Comparison of ENCODE assay signal across 7 cellular contexts in the genomic region with DNA sequence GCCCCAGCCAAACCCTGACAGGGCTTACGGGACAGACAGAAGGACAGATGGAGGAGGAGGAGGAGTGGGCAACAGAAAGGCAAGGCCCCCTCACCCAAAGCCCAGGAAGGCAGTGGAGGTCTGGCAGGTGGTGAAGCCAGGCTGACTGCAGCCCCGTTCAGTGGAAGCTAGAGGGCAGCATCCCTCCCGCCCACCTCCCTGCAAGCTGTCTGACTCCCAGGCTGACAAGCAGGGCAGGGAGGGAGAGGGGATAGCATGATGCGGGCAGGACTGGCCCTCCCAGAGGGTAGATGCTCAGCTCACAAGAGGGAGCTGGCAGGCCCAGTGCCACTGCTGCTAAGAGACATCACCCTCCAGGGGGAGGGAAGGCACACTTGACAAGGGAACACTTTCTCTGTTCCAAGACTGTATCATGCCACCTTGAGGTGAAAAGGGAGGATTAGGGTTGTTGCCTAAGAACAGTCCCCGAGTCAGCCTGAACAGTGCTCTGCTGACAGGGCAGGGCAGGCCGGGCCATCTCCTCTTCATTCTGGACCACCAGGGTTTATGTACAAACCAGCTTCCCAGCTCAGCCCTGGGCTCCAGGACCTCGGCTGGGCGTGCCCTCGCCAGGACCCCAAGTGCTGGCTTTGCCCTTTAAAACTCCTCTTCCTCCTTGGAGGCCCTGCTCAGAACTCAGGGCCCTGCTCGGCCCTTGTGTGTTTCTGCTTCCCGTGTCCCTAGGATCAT.
DNase-seq lines count a peak whose midpoint lies in the region; ATAC-seq, FAIRE-seq and TF ChIP-seq lines count a peak whose summit lies in the region.

No MANE protein-coding gene starts in this region.

- no peak overlapping the region for H2BK20ac ChIP-seq in IMR-90 (ENCODE audit: low read depth, low read length)

- H3K36me3 Mint-ChIP-seq in T-cell (no peaks in the 10 kb centered on the region), brain (no peaks in the 10 kb centered on the region)

- H3K4me3 Mint-ChIP-seq in T-cell = no peak overlapping the region
- no peak overlapping the region for H3K4me3 Mint-ChIP-seq in brain

- H3K9ac ChIP-seq in IMR-90 (ENCODE audit: low read depth, low read length) (no peak overlapping the region), kidney (ENCODE audit: low read length in 2 of 2) (no peak overlapping the region)

- no peak overlapping the region for H3K14ac ChIP-seq in IMR-90 (replicated peaks; ENCODE audit: low read depth, low read length)

- peak; percentile 16 for DNase-seq in GM12864 (ENCODE audit: low read depth)
- peak; percentile 48 for DNase-seq in IMR-90
- peak in 31 of 34 experiments; percentile 19 to 61 (median 43) for DNase-seq in T-cell
- DNase-seq in kidney = peak; percentile 78
- DNase-seq in stimulated activated CD4-positive, alpha-beta T cell treated with anti-CD3 and anti-CD28 coated beads, Interleukin-4, amount 100 ng/mL, for 1 hour = peak; percentile 54

- CTCF ChIA-PET in IMR-90 (lab: Yijun Ruan, JAX) (interaction anchor here (0.6 to 1.6 kb wide), 6 partner anchors 10 to 70 kb away, joined by 3 to 6 read pairs (median 4); no protein-coding TSS in a partner anchor), T-cell (lab: Charles Lee) (interaction anchor here (0.6 to 2.6 kb wide), 11 partner anchors 18 to 254 kb away, joined by 3 to 7 read pairs (median 4); partner anchors contain the start of gene CSGALNACT2 (in 1 of the 2))

- BruUV-seq in IMR-90 (replicated peaks; lab: Mats Ljungman, UMichigan) = no TSS peak

- no peaks in the 10 kb centered on the region for H3K79me1 ChIP-seq in IMR-90 (ENCODE audit: low read depth in 1 of 2, low read length in 2 of 2)

- peak overlapping the region; percentile 27 to 44 for H3K27ac Mint-ChIP-seq in T-cell
- peak overlapping the region in 1 of 5 experiments; percentile 67 for H3K27ac Mint-ChIP-seq in brain

- no peaks in the 10 kb centered on the region for H3K27me3 Mint-ChIP-seq in T-cell
- H3K27me3 Mint-ChIP-seq in brain = peaks cover 6% of the 10 kb centered on the region

- no peak overlapping the region for H3K4ac ChIP-seq in IMR-90 (ENCODE audit: low read depth, low read length)

- H4K5ac ChIP-seq in IMR-90 (ENCODE audit: low read depth, low read length) = no peak overlapping the region

- H2BK120ac ChIP-seq in IMR-90 (ENCODE audit: low read depth, low read length) = no peak overlapping the region

- H2AK5ac ChIP-seq in IMR-90 (ENCODE audit: low read depth, low read length) = no peak overlapping the region

- dilution Hi-C loops in IMR-90 (cut with HindIII; ENCODE audit: low sequenced_read_pairs, unreplicated experiment) = no loop called here

- H3K9me3 Mint-ChIP-seq in T-cell (no peaks in the 10 kb centered on the region), brain (no peaks in the 10 kb centered on the region)

- no peaks in the 10 kb centered on the region; the same call in 1 of the 2 replicates for H4K20me1 ChIP-seq in IMR-90 (ENCODE audit: insufficient read depth, low read length)

- no peaks in the 10 kb centered on the region; the same call in 1 of the 2 replicates for H3K4me1 ChIP-seq in IMR-90 (ENCODE audit: control insufficient read depth, insufficient read depth, low read length)
- H3K4me1 ChIP-seq in kidney (ENCODE audit: control insufficient read depth in 1 of 2, insufficient read depth in 1 of 2, low read depth in 1 of 2, low read length in 2 of 2) = peaks cover 3 to 5% of the 10 kb centered on the region in 2 donors

- H3K4me3 ChIP-seq in GM12864 (ENCODE audit: low read depth, low read length) = no peak overlapping the region
- H3K4me3 ChIP-seq in IMR-90 (ENCODE audit: insufficient read depth, low read depth, low read length) = no peak overlapping the region
- H3K4me3 ChIP-seq in kidney (ENCODE audit: low read length in 2 of 2) = no peak overlapping the region

- no peak for FAIRE-seq in kidney (lab: Jason Lieb, UNC)

- no peak overlapping the region for H3K18ac ChIP-seq in IMR-90 (ENCODE audit: low read depth, low read length)

- no peak overlapping the region for H3K23ac ChIP-seq in IMR-90 (ENCODE audit: low read depth, low read length)

- H2AK9ac ChIP-seq in IMR-90 (replicated peaks; ENCODE audit: low read depth, low read length, poor library complexity) = peak overlapping the region; percentile 74

- H3K4me2 ChIP-seq in IMR-90 (ENCODE audit: low read depth, low read length) = no peak overlapping the region

- 84% methylated on average over 5 of the region's 11 CpGs; no CpG with 5 or more reads in 1 of the 2 experiments for WGBS in IMR-90 (ENCODE audit: extremely low coverage in 2 of 2, insufficient read length in 1 of 2), 2 experiments

- H4K91ac ChIP-seq in IMR-90 (ENCODE audit: insufficient read depth, low read depth, low read length) = no peak overlapping the region

- H3K4me1 Mint-ChIP-seq in T-cell (peaks cover 7 to 9% (median 8%) of the 10 kb centered on the region in 3 donors), brain (peaks cover 4% of the 10 kb centered on the region)

- peak; percentile 44 for TF ChIP-seq RAD21 in IMR-90 (IDR thresholded peaks at IDR 0.05; ENCODE audit: low read length)

- no peak overlapping the region for H3K56ac ChIP-seq in IMR-90 (ENCODE audit: extremely low read depth, insufficient read depth, low read length)

- intact Hi-C loops in IMR-90 (cut with micrococcal nuclease) (loop anchor here (5.0 to 10.0 kb wide), 2 partner anchors 140 to 257 kb away; no protein-coding TSS in a partner anchor), kidney (cut with DNase I) (no loop called here)

- no peak overlapping the region for H2BK15ac ChIP-seq in IMR-90 (ENCODE audit: low read depth, low read length)

- no peak for TF ChIP-seq POLR2A in IMR-90 (IDR thresholded peaks at IDR 0.05; ENCODE audit: low read depth, low read length)

- H4K8ac ChIP-seq in IMR-90 (ENCODE audit: low read depth in 2 of 2, low read length in 2 of 2) = no peak overlapping the region

- H3K27ac ChIP-seq in IMR-90 (ENCODE audit: insufficient read depth, low read length) (no peak overlapping the region), kidney (ENCODE audit: low read depth in 2 of 2, low read length in 2 of 2) (no peak overlapping the region)

- H3K9me3 ChIP-seq in IMR-90 (ENCODE audit: control insufficient read depth, insufficient read depth, low read length) = no peaks in the 10 kb centered on the region
- no peaks in the 10 kb centered on the region for H3K9me3 ChIP-seq in kidney (ENCODE audit: control insufficient read depth in 1 of 2, low read length in 2 of 2)

- H2BK5ac ChIP-seq in IMR-90 (ENCODE audit: low read depth, low read length, poor library complexity, severe bottlenecking) = no peak overlapping the region

- TF ChIP-seq CTCF in GM12864 (IDR thresholded peaks at IDR 0.05; ENCODE audit: low read depth, low read length, missing control alignments) = peak; percentile 91
- TF ChIP-seq CTCF in IMR-90 (conservative IDR thresholded peaks at IDR 0.05; ENCODE audit: low read depth, low read length) = peak; percentile 63
- TF ChIP-seq CTCF in brain (conservative IDR thresholded peaks at IDR 0.05) = peak; percentile 62 to 80
- TF ChIP-seq CTCF in kidney (IDR thresholded peaks at IDR 0.05; ENCODE audit: borderline replicate concordance, extremely low read depth, insufficient read depth) = peak; percentile 67

- H3K36me3 ChIP-seq in IMR-90 (ENCODE audit: control insufficient read depth, insufficient read depth, low read length) = no peaks in the 10 kb centered on the region
- no peaks in the 10 kb centered on the region for H3K36me3 ChIP-seq in kidney (ENCODE audit: control insufficient read depth in 1 of 2, insufficient read depth in 2 of 2, low read length in 2 of 2)

- POLR2A ChIA-PET in IMR-90 (lab: Charles Lee; ENCODE audit: unreplicated experiment) = no interaction called here
- POLR2A ChIA-PET in T-cell (lab: Charles Lee) = interaction anchor here in 1 of 2 donors (0.6 kb wide), 1 partner anchor 1836 kb away, joined by 7 read pairs; no protein-coding TSS in a partner anchor

- H3K9me1 ChIP-seq in IMR-90 (ENCODE audit: insufficient read depth, low read length) = no peaks in the 10 kb centered on the region

- in situ Hi-C loops in IMR-90 (cut with MboI; ENCODE audit: low sequenced_read_pairs) = no loop called here

- peaks cover 3% of the 10 kb centered on the region; the same call in 1 of the 2 replicates for H3K27me3 ChIP-seq in IMR-90 (ENCODE audit: control insufficient read depth, insufficient read depth, low read length)

- peak overlapping the region; percentile 76 for H2AFZ ChIP-seq in IMR-90 (replicated peaks; ENCODE audit: low read length, poor library complexity)

- ATAC-seq in GM21717 (IDR thresholded peaks at IDR 0.05; ENCODE audit: unreplicated experiment) (peak; percentile 61), IMR-90 (ENCODE audit: low read depth) (peak; percentile 80), T-cell (replicated peaks in 1 of 4) (peak; percentile 56 to 72 (median 68))

TF ChIP-seq in IMR-90, 13 proteins besides CTCF, POLR2A, EP300 and RAD21:
- TF ChIP-seq SMC3 (IDR thresholded peaks at IDR 0.05; ENCODE audit: low read depth, low read length) = peak; percentile 27; the same call in 1 of the 2 replicates
- TF ChIP-seq MAFK (IDR thresholded peaks at IDR 0.05; ENCODE audit: low read depth, low read length) = no peak
- TF ChIP-seq, protein P1, sequence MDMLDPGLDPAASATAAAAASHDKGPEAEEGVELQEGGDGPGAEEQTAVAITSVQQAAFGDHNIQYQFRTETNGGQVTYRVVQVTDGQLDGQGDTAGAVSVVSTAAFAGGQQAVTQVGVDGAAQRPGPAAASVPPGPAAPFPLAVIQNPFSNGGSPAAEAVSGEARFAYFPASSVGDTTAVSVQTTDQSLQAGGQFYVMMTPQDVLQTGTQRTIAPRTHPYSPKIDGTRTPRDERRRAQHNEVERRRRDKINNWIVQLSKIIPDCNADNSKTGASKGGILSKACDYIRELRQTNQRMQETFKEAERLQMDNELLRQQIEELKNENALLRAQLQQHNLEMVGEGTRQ (IDR thresholded peaks at IDR 0.05; ENCODE audit: low read depth, low read length) = no peak
- peak; percentile 13; the same call in 1 of the 2 replicates for TF ChIP-seq CEBPB (IDR thresholded peaks at IDR 0.05; ENCODE audit: low read depth, low read length)
- TF ChIP-seq RFX5 (IDR thresholded peaks at IDR 0.05; ENCODE audit: low read depth, low read length) = no peak
- TF ChIP-seq CHD1 (IDR thresholded peaks at IDR 0.05; ENCODE audit: low read depth, low read length) = no peak

Comparison
In these comparisons a context has a peak if more than half of its experiments do, and no peak if none do; other contexts are left out.
1. DNase-seq: peak in every context shown above with its lines; median percentile 78 in kidney; 54 in stimulated activated CD4-positive, alpha-beta T cell treated with anti-CD3 and anti-CD28 coated beads, Interleukin-4, amount 100 ng/mL, for 1 hour; 48 in IMR-90; 43 in T-cell; 16 in GM12864.